Comparison of ENCODE assay signal across 9 cellular contexts in genomic region chr22:24602105-24602749, GRCh38. TPM values are rescaled to one million over a fixed set of nuclear protein-coding genes. Genes with fewer than 3 reads are reported as not detected.
DNase-seq lines count a peak whose midpoint lies in the region; ATAC-seq, FAIRE-seq and TF ChIP-seq lines count a peak whose summit lies in the region.
"Not testable (repeated sequence)": the region's sequence is repeated elsewhere in the genome, so short reads cannot be mapped to it uniquely, and the experiment has no call there.
"Had no signal": no experiment of that assay in that cellular context is flagged by ENCODE, and none has a peak within 500 bp of the region (broad histone marks: within the 10 kb centered on the region; RNA-seq: fewer than 3 reads in every experiment).

No MANE protein-coding gene starts in this region.

- not testable (repeated sequence) for FAIRE-seq in small intestine (lab: Jason Lieb, UNC)

- H3K79me2 ChIP-seq in HCT116 (ENCODE audit: insufficient read depth, low read length); hepatocyte: not testable (repeated sequence)

- peak overlapping the region; percentile 51 for H3K4me3 Mint-ChIP-seq in nephron progenitor cell

- H3K9ac ChIP-seq in HCT116 (ENCODE audit: low read length): not testable (repeated sequence)
- peak overlapping the region in 1 of 2 donors; percentile 4 for H3K9ac ChIP-seq in colonic mucosa (ENCODE audit: low read depth in 2 of 2, low read length in 2 of 2)

- H3K9me2 ChIP-seq in HCT116 (ENCODE audit: insufficient read depth); hepatocyte (replicated peaks; ENCODE audit: insufficient read depth): not testable (repeated sequence)

- peak overlapping the region; percentile 71 for H3K27ac ChIP-seq in 22Rv1
- not testable (repeated sequence) for H3K27ac ChIP-seq in HCT116 (ENCODE audit: low read depth, low read length)
- peak overlapping the region; percentile 42; the same call in 1 of the 2 replicates for H3K27ac ChIP-seq in VCaP
- peak overlapping the region; percentile 15 for H3K27ac ChIP-seq in colonic mucosa
- H3K27ac ChIP-seq in hepatocyte: peak overlapping the region; percentile 62
- peak overlapping the region in 2 of 3 donors; percentile 58 to 89 for H3K27ac ChIP-seq in right lobe of liver
- peak overlapping the region; percentile 28 to 44 for H3K27ac ChIP-seq in small intestine (ENCODE audit: low read depth in 1 of 2, low read length in 1 of 2)

- intact Hi-C loops in HCT116 (cut with micrococcal nuclease): not testable (repeated sequence)
- intact Hi-C loops in colonic mucosa (cut with DNase I) (loop anchor here (5.0 kb wide), 1 partner anchor 925 kb away; no protein-coding TSS in a partner anchor), right lobe of liver (cut with DNase I) (loop anchor here in 1 of 2 donors (10.0 kb wide), 1 partner anchor 47 kb away; the partner anchor contains the start of genes GUCD1 and SNRPD3)

- H3K27me3 Mint-ChIP-seq in nephron progenitor cell (ENCODE audit: low read depth, poor library complexity): not testable (repeated sequence)

- CTCF ChIA-PET in HCT116 (lab: Charles Lee): not testable (repeated sequence)

- not testable (repeated sequence) for H3K4me3 ChIP-seq in HCT116 (replicated peaks in 1 of 2; ENCODE audit: low read depth in 1 of 2, low read length in 2 of 2); colonic mucosa; hepatocyte; right lobe of liver; small intestine (ENCODE audit: low read depth in 1 of 2, low read length in 2 of 2)

- H2AFZ ChIP-seq in HCT116 (ENCODE audit: low read depth, low read length, poor library complexity, severe bottlenecking); hepatocyte: not testable (repeated sequence)

- POLR2A ChIA-PET in HCT116 (lab: Charles Lee): not testable (repeated sequence)

- RAD21 ChIA-PET in HCT116 (lab: Charles Lee; ENCODE audit: low non-redundant PET in 1 of 2, low total read pairs in 2 of 2, uncharacterized antibody in 2 of 2, unreplicated experiment in 2 of 2): not testable (repeated sequence)

- peaks cover 28 to 40% of the 10 kb centered on the region in 2 experiments for H3K4me1 ChIP-seq in HCT116 (ENCODE audit: control insufficient read depth in 1 of 2, insufficient read depth in 2 of 2, low read length in 2 of 2)
- H3K4me1 ChIP-seq in colonic mucosa: peaks cover 11% of the 10 kb centered on the region
- H3K4me1 ChIP-seq in hepatocyte (ENCODE audit: insufficient read depth): peaks cover 26% of the 10 kb centered on the region
- H3K4me1 ChIP-seq in right lobe of liver: peaks cover 0 to 34% (median 8%) of the 10 kb centered on the region in 4 donors
- peaks cover 4 to 10% of the 10 kb centered on the region in 2 donors for H3K4me1 ChIP-seq in small intestine (ENCODE audit: control insufficient read depth in 2 of 2, insufficient read depth in 1 of 2, low read depth in 1 of 2, low read length in 1 of 2)

- not testable (repeated sequence) for H4K20me1 ChIP-seq in HCT116 (ENCODE audit: insufficient read depth); hepatocyte (ENCODE audit: insufficient read depth, poor library complexity, severe bottlenecking)

- ATAC-seq in HCT116: not testable (repeated sequence)
- ATAC-seq in right lobe of liver: peak; percentile 1 to 40 (median 10)

- not testable (repeated sequence) for BruUV-seq in HCT116 (replicated peaks; lab: Mats Ljungman, UMichigan)

- H3K4me2 ChIP-seq in HCT116 (ENCODE audit: low read length): peak overlapping the region; percentile 70
- H3K4me2 ChIP-seq in hepatocyte: not testable (repeated sequence)

- not testable (repeated sequence) for TF ChIP-seq RAD21 in HCT116 (IDR thresholded peaks at IDR 0.05; ENCODE audit: low read depth)

- TF ChIP-seq CTCF in 22Rv1 (IDR thresholded peaks at IDR 0.05); HCT116 (IDR thresholded peaks at IDR 0.05 in 2 of 3, conservative IDR thresholded peaks at IDR 0.05 in 1 of 3; ENCODE audit: borderline replicate concordance in 1 of 3, insufficient read depth in 1 of 3, low read depth in 2 of 3, low read length in 2 of 3); VCaP (conservative IDR thresholded peaks at IDR 0.05); colonic mucosa (IDR thresholded peaks at IDR 0.05); hepatocyte (IDR thresholded peaks at IDR 0.05; ENCODE audit: poor library complexity); right lobe of liver (IDR thresholded peaks at IDR 0.05); nephron progenitor cell (IDR thresholded peaks at IDR 0.05): not testable (repeated sequence)

- H3K27ac Mint-ChIP-seq in nephron progenitor cell: not testable (repeated sequence)

- WGBS in hepatocyte (ENCODE audit: low lambda C conversion rate, missing lambda C conversion rate): 86% methylated on average over 11 of the region's 11 CpGs
- 31% methylated on average over 7 of the region's 11 CpGs for WGBS in right lobe of liver (ENCODE audit: insufficient coverage, low coverage, low lambda C conversion rate, missing lambda C conversion rate)
- 60 to 78% (median 68%) methylated on average over 11 of the region's 11 CpGs for WGBS in small intestine, 3 donors

- H3K36me3 Mint-ChIP-seq in nephron progenitor cell (ENCODE audit: low read depth): not testable (repeated sequence)

- not testable (repeated sequence) for H3K36me3 ChIP-seq in HCT116 (ENCODE audit: control insufficient read depth in 1 of 2, insufficient read depth in 2 of 2, low read length in 2 of 2); colonic mucosa; hepatocyte (replicated peaks; ENCODE audit: insufficient read depth, low read depth); right lobe of liver; small intestine (ENCODE audit: control insufficient read depth in 2 of 2, insufficient read depth in 2 of 2, low read length in 2 of 2)

- not testable (repeated sequence) for H3K9me3 ChIP-seq in HCT116 (ENCODE audit: control insufficient read depth in 1 of 2, insufficient read depth in 1 of 2, low read depth in 1 of 2, low read length in 2 of 2); colonic mucosa; hepatocyte (ENCODE audit: low read depth); right lobe of liver; small intestine (ENCODE audit: control insufficient read depth, low read depth)

- not testable (repeated sequence) for DNase-seq in HCT116 (ENCODE audit: low read depth, low spot score); colonic mucosa; hepatocyte (ENCODE audit: low spot score); right lobe of liver; nephron progenitor cell; small intestine

- TF ChIP-seq POLR2A in HCT116 (IDR thresholded peaks at IDR 0.05; ENCODE audit: borderline replicate concordance, extremely low read depth, insufficient read depth, insufficient read length); right lobe of liver (IDR thresholded peaks at IDR 0.05): not testable (repeated sequence)

- not testable (repeated sequence) for H3K9me3 Mint-ChIP-seq in nephron progenitor cell

- peaks cover 19% of the 10 kb centered on the region for H3K4me1 Mint-ChIP-seq in nephron progenitor cell

- H3K27me3 ChIP-seq in HCT116 (ENCODE audit: insufficient read depth, low read length); colonic mucosa; hepatocyte; right lobe of liver; small intestine (ENCODE audit: control insufficient read depth in 2 of 2, insufficient read depth in 2 of 2, low read length in 2 of 2): not testable (repeated sequence)

RNA-seq across cellular contexts. Expression of gene GGT1, which starts 0.8 kb away (rescaled TPM):
- 14.0 TPM for total RNA-seq in HCT116 (2021; ENCODE audit: unreplicated experiment)
- polyA plus RNA-seq in HCT116 (2012): 23.2 and 24.5 TPM in 2 replicates
- 10 to 100 TPM; 16.8 to 50.4 TPM for total RNA-seq in colonic mucosa
- 59.4 and 80.7 TPM in 2 replicates for total RNA-seq in hepatocyte
- polyA plus RNA-seq in hepatocyte: 81.0 and 104 TPM in 2 replicates
- 100 to 1,000 TPM in 5 of 6 experiments, 10 to 100 TPM in 1; 97.6 to 154 (median 140) TPM for total RNA-seq in right lobe of liver
- polyA plus RNA-seq in small intestine: 100 to 1,000 TPM in 2 of 3 donors, 10 to 100 TPM in 1; 44.2 to 581 (median 219) TPM

RNA-seq across cellular contexts. Expression of gene LRRC75B, which starts 9.4 kb away (rescaled TPM):
- total RNA-seq in HCT116 (2021; ENCODE audit: unreplicated experiment) (7.9 TPM), colonic mucosa (10 to 100 TPM in 1 of 2 donors, 1 to 10 TPM in 1; 7.9 to 10.2 TPM), hepatocyte (16.7 and 19.5 TPM in 2 replicates), right lobe of liver (10 to 100 TPM; 11.8 to 28.0 (median 21.5) TPM)
- 10.7 and 11.0 TPM in 2 replicates for polyA plus RNA-seq in HCT116 (2012)
- polyA plus RNA-seq in hepatocyte (34.5 and 38.2 TPM in 2 replicates), small intestine (100 to 1,000 TPM in 2 of 3 donors, 10 to 100 TPM in 1; 15.5 to 123 (median 112) TPM)
- total RNA-seq: CD4-positive, CD25-positive, alpha-beta regulatory T cell had no signal

RNA-seq across cellular contexts. Expression of gene SNRPD3, which starts 46.4 kb away (rescaled TPM):
- total RNA-seq in HCT116 (2021; ENCODE audit: unreplicated experiment) (144 TPM), colonic mucosa (100 to 1,000 TPM in 1 of 2 donors, 10 to 100 TPM in 1; 71.4 to 142 TPM), hepatocyte (145 and 185 TPM in 2 replicates), right lobe of liver (100 to 1,000 TPM in 2 of 6 experiments, 10 to 100 TPM in 4; 43.3 to 180 (median 53.4) TPM)
- 194 and 200 TPM in 2 replicates for polyA plus RNA-seq in HCT116 (2012)
- polyA plus RNA-seq in hepatocyte (120 and 122 TPM in 2 replicates), small intestine (100 to 1,000 TPM; 150 to 162 (median 156) TPM)

RNA-seq across cellular contexts. Expression of gene GUCD1, which starts 47.3 kb away (rescaled TPM):
- 48.7 TPM for total RNA-seq in HCT116 (2021; ENCODE audit: unreplicated experiment)
- polyA plus RNA-seq in HCT116 (2012): 57.2 and 68.4 TPM in 2 replicates
- 100 to 1,000 TPM; 188 to 207 TPM for total RNA-seq in colonic mucosa
- total RNA-seq in hepatocyte: 143 and 149 TPM in 2 replicates
- polyA plus RNA-seq in hepatocyte: 84.9 and 102 TPM in 2 replicates
- 100 to 1,000 TPM in 5 of 6 experiments, 10 to 100 TPM in 1; 94.0 to 281 (median 213) TPM for total RNA-seq in right lobe of liver
- 100 to 1,000 TPM; 147 to 494 (median 469) TPM for polyA plus RNA-seq in small intestine
